In genomic region chr1:226222686-226223085, GRCh38 we compare ENCODE assay signal across 19 cellular contexts. TPM values are rescaled to one million over a fixed set of nuclear protein-coding genes. Genes with fewer than 3 reads are reported as not detected.
DNase-seq lines count a peak whose midpoint lies in the region; ATAC-seq, FAIRE-seq and TF ChIP-seq lines count a peak whose summit lies in the region.
"Had no signal": no experiment of that assay in that cellular context is flagged by ENCODE, and none has a peak within 500 bp of the region (broad histone marks: within the 10 kb centered on the region; RNA-seq: fewer than 3 reads in every experiment).

No MANE protein-coding gene starts in this region.

- TF ChIP-seq POLR2A in GM12892 (IDR thresholded peaks at IDR 0.05; ENCODE audit: low read depth, low read length) = no peak

- CTCF ChIA-PET in T-cell (lab: Charles Lee) = no interaction called here

- no peak for DNase-seq in activated T-cell treated with anti-CD3 and anti-CD28 coated beads, Interleukin-2, amount 50 U/mL, for 4 hours
- DNase-seq in activated T-cell treated with anti-CD3 and anti-CD28 coated beads for 4 hours = no peak
- DNase-seq in T-cell = no peak
- no peak for DNase-seq in stimulated activated naive B cell treated with anti-CD40 and anti-IgM and Interleukin-4, amounts not matched to agents 10 μg/mL and 1 μg/mL and 100 μg/mL, for 72 hours
- DNase-seq in GM03348 (ENCODE audit: low spot score) = no peak
- no peak for DNase-seq in effector memory CD4-positive, alpha-beta T cell
- DNase-seq in GM12892 (ENCODE audit: insufficient read length) = no peak
- DNase-seq: activated CD4-positive, CD25-positive, alpha-beta regulatory T cell treated with anti-CD3 and anti-CD28 coated beads, Interleukin-2, amount 50 U/mL, for 72 hours; activated effector memory CD4-positive, alpha-beta T cell treated with anti-CD3 and anti-CD28 coated beads, Interleukin-2, amount 50 U/mL, for 16 hours; brain microvascular endothelial cell; KG1; NCI-H1092; NK-92 treated with Interleukin-12 subunit alpha and Interleukin-12 subunit beta, amount 100 ng/mL, for 24 hours; spleen had no signal

- no peaks in the 10 kb centered on the region for H3K36me3 ChIP-seq in effector memory CD4-positive, alpha-beta T cell (ENCODE audit: control insufficient read depth, insufficient read depth, low read length)
- H3K36me3 ChIP-seq: brain microvascular endothelial cell, prostate gland, spleen had no signal

- POLR2A ChIA-PET in T-cell (lab: Charles Lee) = no interaction called here

- no peaks in the 10 kb centered on the region for H3K9me3 Mint-ChIP-seq in activated T-cell treated with anti-CD3 and anti-CD28 coated beads, Interleukin-2, amount 50 U/mL, for 4 hours
- no peaks in the 10 kb centered on the region for H3K9me3 Mint-ChIP-seq in T-cell
- H3K9me3 Mint-ChIP-seq in stimulated activated naive B cell treated with anti-CD40 and anti-IgM and Interleukin-4, amounts not matched to agents 10 μg/mL and 1 μg/mL and 100 μg/mL, for 72 hours = no peaks in the 10 kb centered on the region

- no peak overlapping the region for H3K27ac ChIP-seq in effector memory CD4-positive, alpha-beta T cell (ENCODE audit: insufficient read depth, low read length, poor library complexity, severe bottlenecking)
- H3K27ac ChIP-seq: brain microvascular endothelial cell, prostate gland, RWPE1 had no signal

- peaks cover 28% of the 10 kb centered on the region for H3K27me3 Mint-ChIP-seq in activated T-cell treated with anti-CD3 and anti-CD28 coated beads, Interleukin-2, amount 50 U/mL, for 4 hours (ENCODE audit: low read depth)
- H3K27me3 Mint-ChIP-seq in T-cell = peaks cover 8 to 42% of the 10 kb centered on the region in 2 donors
- H3K27me3 Mint-ChIP-seq in stimulated activated naive B cell treated with anti-CD40 and anti-IgM and Interleukin-4, amounts not matched to agents 10 μg/mL and 1 μg/mL and 100 μg/mL, for 72 hours = peaks cover 9 to 16% of the 10 kb centered on the region in 2 donors

- no peak for FAIRE-seq in GM12892 (lab: Jason Lieb, UNC)

- peaks cover 16% of the 10 kb centered on the region for H3K27me3 ChIP-seq in effector memory CD4-positive, alpha-beta T cell (replicated peaks; ENCODE audit: control insufficient read depth, insufficient read depth, low read length, poor library complexity, severe bottlenecking)
- H3K27me3 ChIP-seq: brain microvascular endothelial cell had no signal

- H3K4me3 Mint-ChIP-seq in activated T-cell treated with anti-CD3 and anti-CD28 coated beads, Interleukin-2, amount 50 U/mL, for 4 hours = peak overlapping the region; percentile 40
- H3K4me3 Mint-ChIP-seq in T-cell = peak overlapping the region in 2 of 3 donors; percentile 17 to 56
- H3K4me3 Mint-ChIP-seq in stimulated activated naive B cell treated with anti-CD40 and anti-IgM and Interleukin-4, amounts not matched to agents 10 μg/mL and 1 μg/mL and 100 μg/mL, for 72 hours = peak overlapping the region; percentile 55 to 56

- H3K27ac Mint-ChIP-seq in T-cell = no peak overlapping the region
- H3K27ac Mint-ChIP-seq in stimulated activated naive B cell treated with anti-CD40 and anti-IgM and Interleukin-4, amounts not matched to agents 10 μg/mL and 1 μg/mL and 100 μg/mL, for 72 hours = no peak overlapping the region

- peaks cover 3% of the 10 kb centered on the region for H3K9me3 ChIP-seq in iPS-18c (ENCODE audit: control insufficient read depth, insufficient read depth, low read length)
- no peaks in the 10 kb centered on the region for H3K9me3 ChIP-seq in effector memory CD4-positive, alpha-beta T cell (ENCODE audit: control insufficient read depth, low read length)
- H3K9me3 ChIP-seq: prostate gland, spleen had no signal

- peaks cover 4% of the 10 kb centered on the region for H3K4me1 ChIP-seq in effector memory CD4-positive, alpha-beta T cell (ENCODE audit: control insufficient read depth, insufficient read depth, low read length, poor library complexity, severe bottlenecking)
- H3K4me1 ChIP-seq: prostate gland had no signal

- no peaks in the 10 kb centered on the region for H3K36me3 Mint-ChIP-seq in activated T-cell treated with anti-CD3 and anti-CD28 coated beads, Interleukin-2, amount 50 U/mL, for 4 hours (ENCODE audit: insufficient read depth)
- no peaks in the 10 kb centered on the region for H3K36me3 Mint-ChIP-seq in T-cell
- peaks cover 0 to 5% of the 10 kb centered on the region in 2 donors for H3K36me3 Mint-ChIP-seq in stimulated activated naive B cell treated with anti-CD40 and anti-IgM and Interleukin-4, amounts not matched to agents 10 μg/mL and 1 μg/mL and 100 μg/mL, for 72 hours

- ATAC-seq in activated T-cell treated with anti-CD3 and anti-CD28 coated beads, Interleukin-2, amount 50 U/mL, for 4 hours = no peak
- ATAC-seq in T-cell (replicated peaks in 1 of 4) = no peak
- no peak for ATAC-seq in stimulated activated naive B cell treated with anti-CD40 and anti-IgM and Interleukin-4, amounts not matched to agents 10 μg/mL and 1 μg/mL and 100 μg/mL, for 72 hours (replicated peaks)

- H3K4me3 ChIP-seq in iPS-18c (ENCODE audit: insufficient read depth, low read depth, low read length) = peak overlapping the region; percentile 69; the same call in 1 of the 2 replicates
- no peak overlapping the region for H3K4me3 ChIP-seq in effector memory CD4-positive, alpha-beta T cell (ENCODE audit: insufficient read depth, low read depth, low read length, poor library complexity, severe bottlenecking)

- peaks cover 8% of the 10 kb centered on the region for H3K4me1 Mint-ChIP-seq in activated T-cell treated with anti-CD3 and anti-CD28 coated beads, Interleukin-2, amount 50 U/mL, for 4 hours (ENCODE audit: low read depth)
- H3K4me1 Mint-ChIP-seq in T-cell = peaks cover 5 to 6% (median 6%) of the 10 kb centered on the region in 3 donors
- peaks cover 3 to 7% of the 10 kb centered on the region in 2 donors for H3K4me1 Mint-ChIP-seq in stimulated activated naive B cell treated with anti-CD40 and anti-IgM and Interleukin-4, amounts not matched to agents 10 μg/mL and 1 μg/mL and 100 μg/mL, for 72 hours

RNA-seq across cellular contexts. Expression of gene MIXL1, which starts 0.8 kb away (rescaled TPM):
- not detected for total RNA-seq in activated T-cell treated with anti-CD3 and anti-CD28 coated beads, Interleukin-2, amount 50 U/mL, for 4 hours
- under 1 TPM in 1 of 5 donors, not detected in 4; 0.63 TPM for total RNA-seq in T-cell
- polyA plus RNA-seq in GM12892 (2012; ENCODE audit: missing spikeins) = 0.49 TPM
- total RNA-seq: fibroblast of lung, mucosa of gallbladder had no signal

RNA-seq across cellular contexts. Expression of gene ACBD3, which starts 36.1 kb away (rescaled TPM):
- 10 to 100 TPM; 20.9 to 24.4 (median 23.9) TPM for total RNA-seq in activated T-cell treated with anti-CD3 and anti-CD28 coated beads, Interleukin-2, amount 50 U/mL, for 4 hours
- 10 to 100 TPM; 21.7 to 26.2 (median 22.5) TPM for total RNA-seq in T-cell
- polyA plus RNA-seq in GM12892 (2012; ENCODE audit: missing spikeins) = 15.8 TPM
